Comparison of ENCODE assay signal across 1 cellular context in genomic region chr9:129253820-129254381, GRCh38.
TF ChIP-seq lines count a peak whose summit lies in the region.

No MANE protein-coding gene starts in this region.

TF ChIP-seq in GM23338, 12 proteins besides CTCF, POLR2A, EP300 and RAD21 (continued from another document):
- TF ChIP-seq JUNB (IDR thresholded peaks at IDR 0.05; ENCODE audit: unreplicated experiment), result no peak
- TF ChIP-seq CREB1 (CRISPR knock-in tag; IDR thresholded peaks at IDR 0.05; ENCODE audit: low read depth), result no peak
- TF ChIP-seq REST (IDR thresholded peaks at IDR 0.05; ENCODE audit: unreplicated experiment), result no peak
